ENCODE assay signal across 21 cellular contexts in genomic region chr7:1712907-1713501, GRCh38. TPM values are rescaled to one million over a fixed set of nuclear protein-coding genes. Genes with fewer than 3 reads are reported as not detected.
DNase-seq lines count a peak whose midpoint lies in the region; ATAC-seq and TF ChIP-seq lines count a peak whose summit lies in the region.
"Had no signal": no experiment of that assay in that cellular context is flagged by ENCODE, and none has a peak within 500 bp of the region (broad histone marks: within the 10 kb centered on the region; RNA-seq: fewer than 3 reads in every experiment).

No MANE protein-coding gene starts in this region.

- DNase-seq in BE2C (peak; percentile 18), DMS 273 treated with DMSO at 0.1 percent for 48 hours (lab: John Stamatoyannopoulos, UW) (peak; percentile 41), WTC11 (ENCODE audit: low spot score) (no peak), right cardiac atrium (peak in 2 of 3 donors; percentile 11 to 54), pons (ENCODE audit: low spot score) (no peak), foreskin melanocyte (no peak)
- DNase-seq: ACHN; activated B cell treated with CpG ODN at 0.5 μM for 24 hours; activated CD4-positive, alpha-beta memory T cell treated with anti-CD3 and anti-CD28 coated beads, Interleukin-2, amount 10 ng/mL, durations not matched to agents 7 days and 5 days; activated effector memory CD4-positive, alpha-beta T cell treated with anti-CD3 and anti-CD28 coated beads, Interleukin-2, amount 50 U/mL, for 16 hours; GDM1; Karpas-422; MV-4-11; NCI-H446 treated with DMSO at 0.1 percent for 48 hours had no signal

- peak overlapping the region; percentile 7 for H3K27ac Mint-ChIP-seq in WTC11
- H3K27ac Mint-ChIP-seq: activated B cell treated with CpG ODN at 0.5 μM for 24 hours; activated CD4-positive, alpha-beta memory T cell treated with anti-CD3 and anti-CD28 coated beads, Interleukin-2, amount 10 ng/mL, durations not matched to agents 7 days and 5 days; T-helper 2 cell treated with Interferon-gamma antibody and Interleukin-4, amounts not matched to agents 5 μg/mL and 100 μg/mL, for 36 hours had no signal

- H3K27me3 ChIP-seq in BE2C (no peaks in the 10 kb centered on the region), right cardiac atrium (ENCODE audit: control insufficient read depth, insufficient read depth) (no peaks in the 10 kb centered on the region)
- H3K27me3 ChIP-seq: body of pancreas had no signal

- no peaks in the 10 kb centered on the region for H3K9me3 ChIP-seq in BE2C
- no peaks in the 10 kb centered on the region for H3K9me3 ChIP-seq in right cardiac atrium (ENCODE audit: control insufficient read depth, low read length)

- no peak; the same call in 1 of the 2 replicates for ATAC-seq in WTC11
- no peak for ATAC-seq in right cardiac atrium
- ATAC-seq in HG02938 (IDR thresholded peaks at IDR 0.05; ENCODE audit: unreplicated experiment) = no peak
- ATAC-seq in HG02642 (IDR thresholded peaks at IDR 0.05; ENCODE audit: poor library complexity, unreplicated experiment) = no peak
- ATAC-seq: HCT116 had no signal

- TF ChIP-seq CTCF in BE2C (IDR thresholded peaks at IDR 0.05; ENCODE audit: low read depth, low read length) = no peak
- no peak for TF ChIP-seq CTCF in WTC11 (IDR thresholded peaks at IDR 0.05)

- H3K27me3 Mint-ChIP-seq in WTC11 (ENCODE audit: low read depth) = no peaks in the 10 kb centered on the region; the same call in 1 of the 2 replicates
- H3K27me3 Mint-ChIP-seq: activated CD4-positive, alpha-beta memory T cell treated with anti-CD3 and anti-CD28 coated beads, Interleukin-2, amount 10 ng/mL, durations not matched to agents 7 days and 5 days had no signal

- no peaks in the 10 kb centered on the region for H3K36me3 ChIP-seq in BE2C

- H3K4me3 Mint-ChIP-seq in WTC11 = no peak overlapping the region
- H3K4me3 Mint-ChIP-seq: activated B cell treated with CpG ODN at 0.5 μM for 24 hours; activated CD4-positive, alpha-beta memory T cell treated with anti-CD3 and anti-CD28 coated beads, Interleukin-2, amount 10 ng/mL, durations not matched to agents 7 days and 5 days; T-helper 2 cell treated with Interferon-gamma antibody and Interleukin-4, amounts not matched to agents 5 μg/mL and 100 μg/mL, for 36 hours had no signal

- intact Hi-C loops in right cardiac atrium (cut with DNase I) = no loop called here

- peaks cover 13% of the 10 kb centered on the region for H3K9me3 Mint-ChIP-seq in WTC11
- H3K9me3 Mint-ChIP-seq: nephron had no signal

- peaks cover 42% of the 10 kb centered on the region for H3K4me1 Mint-ChIP-seq in WTC11
- H3K4me1 Mint-ChIP-seq: activated B cell treated with CpG ODN at 0.5 μM for 24 hours had no signal

- H3K27ac ChIP-seq in right cardiac atrium (ENCODE audit: low read length) = no peak overlapping the region
- H3K27ac ChIP-seq: body of pancreas, C4-2B had no signal

- CTCF ChIA-PET in WTC11 (lab: Charles Lee) = interaction anchor here (0.6 kb wide), 1 partner anchor 1541 kb away, joined by 3 read pairs; no protein-coding TSS in a partner anchor

- H3K4me3 ChIP-seq in BE2C (ENCODE audit: low read depth, low read length) (no peak overlapping the region), right cardiac atrium (ENCODE audit: low read length) (no peak overlapping the region)
- H3K4me3 ChIP-seq: body of pancreas had no signal

- POLR2A ChIA-PET in WTC11 (lab: Charles Lee) = interaction anchor here (0.5 kb wide), 1 partner anchor 138 kb away, joined by 3 read pairs; no protein-coding TSS in a partner anchor

- H3K4me1 ChIP-seq in BE2C (peaks cover 41% of the 10 kb centered on the region), right cardiac atrium (ENCODE audit: control insufficient read depth, insufficient read depth, low read length) (peaks cover 3% of the 10 kb centered on the region)

- 64% methylated on average over 18 of the region's 18 CpGs for WGBS in right cardiac atrium

- H3K36me3 Mint-ChIP-seq in WTC11 = peaks cover 16% of the 10 kb centered on the region

TF ChIP-seq in WTC11, 78 proteins besides CTCF, POLR2A, EP300 and RAD21:
- TF ChIP-seq PREB (CRISPR knock-in tag; IDR thresholded peaks at IDR 0.05; ENCODE audit: borderline replicate concordance) (no peak), USF2 (CRISPR knock-in tag; IDR thresholded peaks at IDR 0.05) (no peak), NFE2L1 (CRISPR knock-in tag; IDR thresholded peaks at IDR 0.05) (no peak), CREM (CRISPR knock-in tag; IDR thresholded peaks at IDR 0.05) (no peak), ZNF121 (CRISPR knock-in tag; IDR thresholded peaks at IDR 0.05) (no peak), ZNF138 (CRISPR knock-in tag; conservative IDR thresholded peaks at IDR 0.05) (no peak), MXD4 (CRISPR knock-in tag; IDR thresholded peaks at IDR 0.05; ENCODE audit: borderline replicate concordance) (no peak), SP1 (CRISPR knock-in tag; conservative IDR thresholded peaks at IDR 0.05) (no peak), TEAD4 (CRISPR knock-in tag; IDR thresholded peaks at IDR 0.05) (no peak)

RNA-seq across cellular contexts. Expression of gene ELFN1, which starts 42.9 kb away (rescaled TPM):
- 0.23 TPM for polyA plus RNA-seq in BE2C (2012; ENCODE audit: insufficient read depth, insufficient read length, low read depth)
- 4.1 to 4.6 TPM (median 4.4 TPM) in 3 replicates for total RNA-seq in WTC11 (2021)
- 10 to 100 TPM; 11.8 to 13.7 (median 13.0) TPM for total RNA-seq in right cardiac atrium
- polyA plus RNA-seq in right cardiac atrium = 9.1 TPM
- total RNA-seq: activated B cell treated with CpG ODN at 0.5 μM for 24 hours had no signal

Comparison
In these comparisons a context has a peak if more than half of its experiments do, and no peak if none do; other contexts are left out.
1. DNase-seq: peak in BE2C (single experiment), DMS 273 treated with DMSO at 0.1 percent for 48 hours (single experiment) and right cardiac atrium (2 of 3); none in WTC11 (single experiment), pons (single experiment) and foreskin melanocyte (single experiment).